ENCODE assay signal across 8 cellular contexts in the genomic region with DNA sequence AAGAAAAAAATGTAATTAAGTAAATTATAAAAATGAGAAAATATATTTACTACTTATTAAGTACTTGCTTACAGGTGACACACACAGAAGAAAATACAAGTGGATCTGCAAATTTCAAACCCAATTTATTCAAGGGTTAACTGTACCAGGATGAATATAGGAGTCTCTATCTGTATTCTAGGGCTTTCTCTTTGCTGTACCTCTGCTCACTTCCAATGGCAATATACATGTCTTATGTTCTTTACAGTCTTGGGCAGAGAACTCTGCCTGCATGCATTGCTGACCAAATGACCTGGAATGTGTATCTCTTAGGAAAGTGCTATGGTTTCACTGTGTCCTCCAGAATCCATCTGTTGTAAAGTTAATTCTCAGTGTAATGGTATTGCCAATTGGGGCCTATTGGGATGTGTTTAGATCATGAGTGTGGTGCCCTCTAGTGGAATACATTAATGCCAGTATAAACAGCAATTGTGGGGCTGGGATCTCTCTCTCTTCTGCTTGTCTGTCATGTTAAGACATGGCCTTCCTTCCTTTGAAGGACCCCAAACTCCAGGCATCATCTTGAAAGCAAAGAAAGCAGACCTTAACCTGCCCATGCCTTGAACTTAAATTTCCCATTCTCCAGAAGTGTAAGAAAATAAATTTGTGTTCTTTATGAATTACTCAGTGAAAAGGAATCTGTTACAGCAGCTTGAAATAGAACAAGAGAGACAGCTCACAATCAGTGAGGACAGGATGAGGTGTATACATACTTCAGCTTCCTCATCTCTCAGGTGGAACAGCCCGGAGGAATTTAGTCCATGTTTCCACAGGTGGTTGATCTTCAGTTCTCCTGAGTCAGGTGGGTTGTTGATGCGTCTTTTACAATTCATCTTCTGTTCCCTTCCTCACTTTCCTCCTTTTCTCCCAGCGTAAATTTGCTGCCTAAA.
DNase-seq lines count a peak whose midpoint lies in the region; ATAC-seq and TF ChIP-seq lines count a peak whose summit lies in the region.
"Not testable (repeated sequence)": the region's sequence is repeated elsewhere in the genome, so short reads cannot be mapped to it uniquely, and the experiment has no call there.

No MANE protein-coding gene starts in this region.

- DNase-seq in DMS 273 (lab: John Stamatoyannopoulos, UW; ENCODE audit: unreplicated experiment) (peak; percentile 57), NCI-H82 treated with DMSO at 0.1 percent for 48 hours (lab: John Stamatoyannopoulos, UW; ENCODE audit: unreplicated experiment) (peak; percentile 12), fibroblast of peridontal ligament (ENCODE audit: extremely low read depth) (peak; percentile 49), medulla oblongata (ENCODE audit: extremely low spot score) (peak; percentile 67)
- peak; percentile 32 for DNase-seq in Jurkat, Clone E6-1 (ENCODE audit: low read depth, low spot score)
- peak; percentile 23 for DNase-seq in activated CD4-positive, alpha-beta T cell treated with anti-CD3 and anti-CD28 coated beads, Interleukin-2, amount 10 ng/mL, durations not matched to agents 7 days and 5 days
- DNase-seq in thyroid gland = not testable (repeated sequence)

- peak; percentile 82 for ATAC-seq in GM21723 (IDR thresholded peaks at IDR 0.05; ENCODE audit: unreplicated experiment)

- not testable (repeated sequence) for H3K4me1 Mint-ChIP-seq in activated CD4-positive, alpha-beta T cell treated with anti-CD3 and anti-CD28 coated beads, Interleukin-2, amount 10 ng/mL, durations not matched to agents 7 days and 5 days

- peak in 4 of 6 experiments; percentile 26 to 50 (median 26) for TF ChIP-seq CTCF in thyroid gland (IDR thresholded peaks at IDR 0.05)

- not testable (repeated sequence) for H3K36me3 Mint-ChIP-seq in activated CD4-positive, alpha-beta T cell treated with anti-CD3 and anti-CD28 coated beads, Interleukin-2, amount 10 ng/mL, durations not matched to agents 7 days and 5 days (ENCODE audit: low read depth)

- not testable (repeated sequence) for H3K4me3 ChIP-seq in Jurkat, Clone E6-1 (ENCODE audit: low read length); thyroid gland (replicated peaks in 1 of 3)

- POLR2A ChIA-PET in activated CD4-positive, alpha-beta T cell treated with anti-CD3 and anti-CD28 coated beads, Interleukin-2, amount 10 ng/mL, durations not matched to agents 7 days and 5 days (lab: Charles Lee) = not testable (repeated sequence)

- H3K9me3 ChIP-seq in thyroid gland = not testable (repeated sequence)

- intact Hi-C loops in thyroid gland (cut with DNase I) = not testable (repeated sequence)

- not testable (repeated sequence) for H3K36me3 ChIP-seq in thyroid gland

- not testable (repeated sequence) for H3K27ac Mint-ChIP-seq in activated CD4-positive, alpha-beta T cell treated with anti-CD3 and anti-CD28 coated beads, Interleukin-2, amount 10 ng/mL, durations not matched to agents 7 days and 5 days

- CTCF ChIA-PET in activated CD4-positive, alpha-beta T cell treated with anti-CD3 and anti-CD28 coated beads, Interleukin-2, amount 10 ng/mL, durations not matched to agents 7 days and 5 days (lab: Charles Lee) = not testable (repeated sequence)

- H3K4me3 Mint-ChIP-seq in activated CD4-positive, alpha-beta T cell treated with anti-CD3 and anti-CD28 coated beads, Interleukin-2, amount 10 ng/mL, durations not matched to agents 7 days and 5 days = not testable (repeated sequence)

- not testable (repeated sequence) for H3K27me3 ChIP-seq in thyroid gland

- not testable (repeated sequence) for TF ChIP-seq POLR2A in thyroid gland (IDR thresholded peaks at IDR 0.05)

- 57 to 65% methylated on average over 2 of the region's 3 CpGs for WGBS in thyroid gland, 2 donors

- H3K27ac ChIP-seq in thyroid gland = not testable (repeated sequence)

- H3K9me3 Mint-ChIP-seq in activated CD4-positive, alpha-beta T cell treated with anti-CD3 and anti-CD28 coated beads, Interleukin-2, amount 10 ng/mL, durations not matched to agents 7 days and 5 days = not testable (repeated sequence)

- not testable (repeated sequence) for H3K27me3 Mint-ChIP-seq in activated CD4-positive, alpha-beta T cell treated with anti-CD3 and anti-CD28 coated beads, Interleukin-2, amount 10 ng/mL, durations not matched to agents 7 days and 5 days

- not testable (repeated sequence) for H3K4me1 ChIP-seq in thyroid gland
